ENCODE assay signal across 10 cellular contexts in the genomic region with DNA sequence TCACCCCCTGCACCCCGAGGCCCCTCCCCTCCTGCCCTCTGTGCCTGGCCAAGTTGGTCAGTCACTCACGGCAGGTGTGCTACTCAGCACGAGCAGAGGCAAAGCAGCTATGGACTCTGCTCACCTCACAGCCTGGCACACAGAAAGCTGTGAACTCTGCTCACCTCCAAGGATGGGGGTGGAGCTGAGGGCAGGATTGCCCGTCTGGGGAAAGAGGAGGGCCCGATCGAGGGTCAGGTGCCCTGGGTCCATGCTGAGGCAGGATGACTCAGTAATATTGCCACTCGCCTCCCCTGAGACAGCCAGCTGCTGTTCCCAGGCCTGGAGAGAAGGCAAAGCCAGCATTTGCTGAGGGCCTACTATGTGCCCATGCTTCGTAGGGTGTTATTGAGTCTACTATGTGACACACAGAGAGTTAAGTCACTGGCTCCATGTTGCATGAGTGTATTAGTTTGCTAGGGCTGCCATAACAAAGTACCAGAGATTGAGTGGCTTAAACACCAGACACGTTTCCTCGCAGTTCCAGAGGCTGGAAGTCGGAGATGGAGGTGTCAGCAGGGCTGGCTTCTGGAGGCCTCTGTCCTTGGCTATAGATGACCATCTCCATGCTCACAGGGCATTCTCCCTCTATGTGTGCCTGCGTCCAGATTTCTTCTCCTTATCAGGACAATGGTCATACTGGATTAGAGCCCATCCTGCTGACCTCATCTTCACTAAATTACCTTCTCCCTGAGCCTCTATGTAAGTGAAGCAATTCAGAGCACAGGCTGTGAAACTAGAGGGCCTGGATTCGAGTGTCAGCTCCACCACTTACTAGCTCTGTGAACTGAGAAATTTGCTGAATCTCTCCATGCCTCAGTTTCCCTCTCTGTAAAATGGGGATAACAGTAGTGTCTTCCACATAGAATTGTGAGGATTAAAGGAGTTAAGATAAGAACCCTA. TPM values are rescaled to one million over a fixed set of nuclear protein-coding genes. Genes with fewer than 3 reads are reported as not detected.
DNase-seq lines count a peak whose midpoint lies in the region; ATAC-seq and TF ChIP-seq lines count a peak whose summit lies in the region.
"Had no signal": no experiment of that assay in that cellular context is flagged by ENCODE, and none has a peak within 500 bp of the region (broad histone marks: within the 10 kb centered on the region; RNA-seq: fewer than 3 reads in every experiment).

No MANE protein-coding gene starts in this region.

- H3K27me3 ChIP-seq in CD8-positive, alpha-beta memory T cell (ENCODE audit: insufficient read depth, low read length, poor library complexity, severe bottlenecking), result no peaks in the 10 kb centered on the region
- no peaks in the 10 kb centered on the region for H3K27me3 ChIP-seq in parathyroid adenoma (ENCODE audit: control insufficient read depth, insufficient read depth, low read length)

- H3K27me3 Mint-ChIP-seq in CD8-positive, alpha-beta memory T cell, result no peaks in the 10 kb centered on the region

- H3K27ac Mint-ChIP-seq in CD8-positive, alpha-beta memory T cell, result peak overlapping the region in 5 of 8 donors; percentile 2 to 58 (median 29)

- H3K4me2 ChIP-seq in parathyroid adenoma (ENCODE audit: low read length), result no peak overlapping the region

- CTCF ChIA-PET in CD8-positive, alpha-beta memory T cell (lab: Charles Lee), result interaction anchor here (0.6 to 0.7 kb wide), 2 partner anchors 48 to 107 kb away, joined by 3 read pairs; no protein-coding TSS in a partner anchor

- POLR2A ChIA-PET in CD8-positive, alpha-beta memory T cell (lab: Charles Lee), result no interaction called here

- no peaks in the 10 kb centered on the region for H3K36me3 Mint-ChIP-seq in CD8-positive, alpha-beta memory T cell

- peaks cover 0 to 3% (median under 1%) of the 10 kb centered on the region in 5 donors for H3K9me3 Mint-ChIP-seq in CD8-positive, alpha-beta memory T cell

- H3K27ac ChIP-seq in CD8-positive, alpha-beta memory T cell (ENCODE audit: low read depth, low read length), result no peak overlapping the region
- H3K27ac ChIP-seq in parathyroid adenoma, result peak overlapping the region; percentile 5

- H3K9me3 ChIP-seq in CD8-positive, alpha-beta memory T cell (ENCODE audit: low read length), result no peaks in the 10 kb centered on the region
- no peaks in the 10 kb centered on the region for H3K9me3 ChIP-seq in parathyroid adenoma (ENCODE audit: control insufficient read depth, low read length)

- no peak overlapping the region for H3K4me3 ChIP-seq in CD8-positive, alpha-beta memory T cell (ENCODE audit: low read length)
- H3K4me3 ChIP-seq in epithelial cell of proximal tubule (ENCODE audit: low read depth, low read length), result no peak overlapping the region
- no peak overlapping the region for H3K4me3 ChIP-seq in parathyroid adenoma (ENCODE audit: low read depth, low read length)

- H3K4me1 ChIP-seq in CD8-positive, alpha-beta memory T cell (ENCODE audit: insufficient read depth, low read length), result peaks cover 14% of the 10 kb centered on the region
- H3K4me1 ChIP-seq in parathyroid adenoma, result peaks cover 10% of the 10 kb centered on the region

- no peak for DNase-seq in CD8-positive, alpha-beta memory T cell
- peak; percentile 70 for DNase-seq in OCI-M1 (lab: John Stamatoyannopoulos, UW)
- DNase-seq in epithelial cell of proximal tubule (ENCODE audit: low read depth), result peak; percentile 49
- no peak for DNase-seq in NCI-H1048 (lab: John Stamatoyannopoulos, UW)
- no peak for DNase-seq in middle frontal gyrus (ENCODE audit: extremely low spot score, low spot score)
- DNase-seq in stimulated activated CD4-positive, alpha-beta T cell treated with anti-CD3 and anti-CD28 coated beads, Interleukin-1b, Interleukin-23, amount 100 ng/mL, for 48 hours, result no peak
- DNase-seq: NCI-H2081, nephron progenitor cell had no signal

- peaks cover 27 to 39% (median 31%) of the 10 kb centered on the region in 3 donors for H3K4me1 Mint-ChIP-seq in CD8-positive, alpha-beta memory T cell

- H3K4me3 Mint-ChIP-seq in CD8-positive, alpha-beta memory T cell, result no peak overlapping the region

- ATAC-seq in HG02610 (IDR thresholded peaks at IDR 0.05; ENCODE audit: unreplicated experiment), result no peak

- H3K36me3 ChIP-seq in CD8-positive, alpha-beta memory T cell (ENCODE audit: insufficient read depth, low read length), result no peaks in the 10 kb centered on the region
- H3K36me3 ChIP-seq in parathyroid adenoma (ENCODE audit: control insufficient read depth, insufficient read depth, low read length), result no peaks in the 10 kb centered on the region

- H2AFZ ChIP-seq in parathyroid adenoma, result no peak overlapping the region

- TF ChIP-seq CTCF in epithelial cell of proximal tubule (conservative IDR thresholded peaks at IDR 0.05; ENCODE audit: low read depth, low read length) (no peak), parathyroid adenoma (IDR thresholded peaks at IDR 0.05) (no peak)

- H3K79me2 ChIP-seq in parathyroid adenoma, result no peaks in the 10 kb centered on the region

- H3K9ac ChIP-seq in parathyroid adenoma, result no peak overlapping the region

RNA-seq across cellular contexts. Expression of gene TSKU, which starts 13.2 kb away (rescaled TPM):
- under 1 TPM; 0.11 to 0.13 TPM for total RNA-seq in CD8-positive, alpha-beta memory T cell
- not detected for polyA plus RNA-seq in CD8-positive, alpha-beta memory T cell
- total RNA-seq in epithelial cell of proximal tubule, result 18.3 and 23.4 TPM in 2 replicates

Comparison
In these comparisons a context has a peak if more than half of its experiments do, and no peak if none do; other contexts are left out.
1. DNase-seq: peak in OCI-M1 (single experiment) and epithelial cell of proximal tubule (single experiment); none in CD8-positive, alpha-beta memory T cell (0 of 5), NCI-H1048 (single experiment), middle frontal gyrus (single experiment) and stimulated activated CD4-positive, alpha-beta T cell treated with anti-CD3 and anti-CD28 coated beads, Interleukin-1b, Interleukin-23, amount 100 ng/mL, for 48 hours (single experiment).
2. RNA of gene TSKU, which starts 13.2 kb away (total RNA-seq): 18.3 to 23.4 TPM in epithelial cell of proximal tubule; 0.11 to 0.13 TPM in CD8-positive, alpha-beta memory T cell; every median in the first group is over 10 times any median in the second.